ENCODE assay signal across 21 cellular contexts in genomic region chr22:21761994-21762680, GRCh38. TPM values are rescaled to one million over a fixed set of nuclear protein-coding genes. Genes with fewer than 3 reads are reported as not detected.
DNase-seq lines count a peak whose midpoint lies in the region; ATAC-seq and TF ChIP-seq lines count a peak whose summit lies in the region.
"Had no signal": no experiment of that assay in that cellular context is flagged by ENCODE, and none has a peak within 500 bp of the region (broad histone marks: within the 10 kb centered on the region; RNA-seq: fewer than 3 reads in every experiment).

No MANE protein-coding gene starts in this region.

- peaks cover 20% of the 10 kb centered on the region for H4K20me1 ChIP-seq in GM23338 (replicated peaks; ENCODE audit: insufficient read depth)

- H2AFZ ChIP-seq in GM23338: no peak overlapping the region
- H2AFZ ChIP-seq: GM23248 had no signal

- H3K4me3 Mint-ChIP-seq in GM23338 (no peak overlapping the region), endodermal cell (no peak overlapping the region)
- no peak overlapping the region for H3K4me3 Mint-ChIP-seq in activated naive CD8-positive, alpha-beta T cell
- H3K4me3 Mint-ChIP-seq in naive thymus-derived CD4-positive, alpha-beta T cell: no peak overlapping the region
- H3K4me3 Mint-ChIP-seq: CD4-positive, alpha-beta T cell; neural crest cell; type B pancreatic cell had no signal

- 95 to 98% methylated on average over 14 to 15 of the region's 15 CpGs for WGBS in endodermal cell (ENCODE audit: insufficient coverage in 1 of 2, insufficient read length in 1 of 2), 2 experiments

- H3F3A ChIP-seq in GM23338 (replicated peaks; ENCODE audit: low read depth): no peaks in the 10 kb centered on the region

- H3K9me3 ChIP-seq in AG04450 (ENCODE audit: control insufficient read depth, insufficient read depth, low read length): no peaks in the 10 kb centered on the region
- no peaks in the 10 kb centered on the region for H3K9me3 ChIP-seq in naive thymus-derived CD4-positive, alpha-beta T cell (ENCODE audit: control insufficient read depth in 2 of 3, low read length in 3 of 3)
- no peaks in the 10 kb centered on the region for H3K9me3 ChIP-seq in endodermal cell (ENCODE audit: control insufficient read depth, low read length)
- H3K9me3 ChIP-seq: prostate gland had no signal

- no peak for DNase-seq in AG04450 (ENCODE audit: low read depth, low spot score)
- no peak for DNase-seq in GM23338 (ENCODE audit: low spot score)
- no peak for DNase-seq in naive thymus-derived CD4-positive, alpha-beta T cell
- DNase-seq in NCI-H1694 treated with DMSO at 0.1 percent for 48 hours (lab: John Stamatoyannopoulos, UW): no peak
- DNase-seq in endodermal cell: no peak
- DNase-seq in HPDE6-E6E7 (ENCODE audit: extremely low spot score): no peak
- no peak for DNase-seq in GM10248 (ENCODE audit: extremely low spot score)
- DNase-seq: activated CD4-positive, CD25-positive, alpha-beta regulatory T cell treated with anti-CD3 and anti-CD28 coated beads, Interleukin-2, amount 50 U/mL, for 72 hours; activated CD8-positive, alpha-beta memory T cell treated with anti-CD3 and anti-CD28 coated beads for 24 hours; activated gamma-delta T cell treated with Interleukin-2 at 50 U/mL for 16 hours; CD4-positive, alpha-beta T cell; DMS53; GF-D8; glutamatergic neuron; GM23248; NCI-H524 had no signal

- CTCF ChIA-PET in AG04450 (lab: Charles Lee): interaction anchor here (0.7 to 0.8 kb wide), 2 partner anchors 20 to 175 kb away, joined by 3 read pairs; no protein-coding TSS in a partner anchor
- CTCF ChIA-PET in naive thymus-derived CD4-positive, alpha-beta T cell (lab: Charles Lee): interaction anchor here (1.4 kb wide), 1 partner anchor 24 kb away, joined by 3 read pairs; no protein-coding TSS in a partner anchor
- CTCF ChIA-PET in GM10248 (lab: Yijun Ruan, JAX): interaction anchor here (0.9 to 1.4 kb wide), 4 partner anchors 9 to 115 kb away, joined by 3 to 5 read pairs (median 4); no protein-coding TSS in a partner anchor

- H3K36me3 Mint-ChIP-seq in GM23338 (ENCODE audit: low read depth) (peaks cover 54% of the 10 kb centered on the region), endodermal cell (ENCODE audit: low read depth) (peaks cover 58% of the 10 kb centered on the region)
- peaks cover 7% of the 10 kb centered on the region for H3K36me3 Mint-ChIP-seq in activated naive CD8-positive, alpha-beta T cell
- H3K36me3 Mint-ChIP-seq in naive thymus-derived CD4-positive, alpha-beta T cell: peaks cover 9 to 54% (median 27%) of the 10 kb centered on the region in 5 donors

- H3K27ac ChIP-seq in AG04450 (ENCODE audit: low read depth, low read length) (peak overlapping the region; percentile 71), GM23338 (ENCODE audit: low read depth) (peak overlapping the region; percentile 6; the same call in 1 of the 2 replicates), endodermal cell (ENCODE audit: low read depth, low read length) (no peak overlapping the region)
- H3K27ac ChIP-seq in naive thymus-derived CD4-positive, alpha-beta T cell (ENCODE audit: low read depth, low read length): no peak overlapping the region
- H3K27ac ChIP-seq: GM23248, prostate gland, RWPE1 had no signal

- H3K4me3 ChIP-seq in AG04450 (ENCODE audit: low read depth, low read length): no peak overlapping the region
- no peak overlapping the region for H3K4me3 ChIP-seq in GM23338
- H3K4me3 ChIP-seq in naive thymus-derived CD4-positive, alpha-beta T cell (ENCODE audit: low read length): peak overlapping the region; percentile 28
- no peak overlapping the region for H3K4me3 ChIP-seq in endodermal cell (ENCODE audit: low read length)
- H3K4me3 ChIP-seq: GM23248, prostate gland had no signal

- H3K27me3 Mint-ChIP-seq in GM23338 (ENCODE audit: insufficient read depth, low read depth, poor library complexity): peaks cover 9% of the 10 kb centered on the region
- H3K27me3 Mint-ChIP-seq in activated naive CD8-positive, alpha-beta T cell: no peaks in the 10 kb centered on the region
- no peaks in the 10 kb centered on the region for H3K27me3 Mint-ChIP-seq in naive thymus-derived CD4-positive, alpha-beta T cell
- no peaks in the 10 kb centered on the region for H3K27me3 Mint-ChIP-seq in endodermal cell (ENCODE audit: insufficient read depth)
- H3K27me3 Mint-ChIP-seq: CD4-positive, alpha-beta T cell; type B pancreatic cell had no signal

- H3K9ac ChIP-seq in endodermal cell (ENCODE audit: extremely low read depth, low read length, poor library complexity, severe bottlenecking): no peak overlapping the region
- H3K9ac ChIP-seq: GM23248 had no signal

- intact Hi-C loops in naive thymus-derived CD4-positive, alpha-beta T cell (cut with micrococcal nuclease): loop anchor here (10.0 kb wide), 2 partner anchors 47 to 103 kb away; partner anchors contain the start of gene MAPK1 (in 1 of the 2)

- H3K9me3 Mint-ChIP-seq in GM23338 (no peaks in the 10 kb centered on the region), endodermal cell (no peaks in the 10 kb centered on the region)
- H3K9me3 Mint-ChIP-seq in activated naive CD8-positive, alpha-beta T cell (ENCODE audit: low read depth): no peaks in the 10 kb centered on the region
- H3K9me3 Mint-ChIP-seq in naive thymus-derived CD4-positive, alpha-beta T cell: no peaks in the 10 kb centered on the region
- H3K9me3 Mint-ChIP-seq: CD4-positive, alpha-beta T cell; neural crest cell; type B pancreatic cell had no signal

- H3K4me2 ChIP-seq in GM23338: no peak overlapping the region

- H3K9me2 ChIP-seq in GM23338 (ENCODE audit: insufficient read depth): no peaks in the 10 kb centered on the region

- POLR2A ChIA-PET in AG04450 (lab: Yijun Ruan, JAX) (interaction anchor here (1.7 kb wide), 1 partner anchor 26 kb away, joined by 10 read pairs; the partner anchor contains the start of gene YPEL1), GM10248 (lab: Yijun Ruan, JAX) (interaction anchor here (0.7 kb wide), 1 partner anchor 41 kb away, joined by 4 read pairs; no protein-coding TSS in a partner anchor)
- POLR2A ChIA-PET in naive thymus-derived CD4-positive, alpha-beta T cell (lab: Charles Lee): interaction anchor here (1.1 kb wide), 1 partner anchor 10 kb away, joined by 3 read pairs; no protein-coding TSS in a partner anchor

- no peak overlapping the region for H3K27ac Mint-ChIP-seq in GM23338
- H3K27ac Mint-ChIP-seq in activated naive CD8-positive, alpha-beta T cell: peak overlapping the region; percentile 30
- peak overlapping the region in 2 of 9 donors; percentile 34 to 50 for H3K27ac Mint-ChIP-seq in naive thymus-derived CD4-positive, alpha-beta T cell
- H3K27ac Mint-ChIP-seq in endodermal cell: no peak overlapping the region
- H3K27ac Mint-ChIP-seq: CD4-positive, alpha-beta T cell had no signal

- H3K79me2 ChIP-seq in GM23338 (replicated peaks; ENCODE audit: insufficient read depth): no peaks in the 10 kb centered on the region; the same call in 1 of the 2 replicates

- H3K36me3 ChIP-seq in GM23338 (ENCODE audit: insufficient read depth): peaks cover 25% of the 10 kb centered on the region
- peaks cover 0 to 78% (median 26%) of the 10 kb centered on the region in 3 experiments for H3K36me3 ChIP-seq in naive thymus-derived CD4-positive, alpha-beta T cell (ENCODE audit: control insufficient read depth in 2 of 3, insufficient read depth in 3 of 3, low read length in 3 of 3)
- peaks cover 89% of the 10 kb centered on the region for H3K36me3 ChIP-seq in endodermal cell (ENCODE audit: control insufficient read depth, insufficient read depth, low read length)

- H3K4me1 ChIP-seq in GM23338 (ENCODE audit: insufficient read depth): no peaks in the 10 kb centered on the region
- H3K4me1 ChIP-seq in naive thymus-derived CD4-positive, alpha-beta T cell (ENCODE audit: control insufficient read depth in 2 of 2, insufficient read depth in 2 of 2, low read length in 2 of 2): peaks cover 0 to 86% of the 10 kb centered on the region in 2 donors
- no peaks in the 10 kb centered on the region for H3K4me1 ChIP-seq in endodermal cell (ENCODE audit: control insufficient read depth, insufficient read depth, low read length)
- H3K4me1 ChIP-seq: prostate gland had no signal

- no peak for ATAC-seq in GM23338
- ATAC-seq in naive thymus-derived CD4-positive, alpha-beta T cell: no peak

- H3K4me1 Mint-ChIP-seq in GM23338 (no peaks in the 10 kb centered on the region), endodermal cell (no peaks in the 10 kb centered on the region)
- H3K4me1 Mint-ChIP-seq in activated naive CD8-positive, alpha-beta T cell (ENCODE audit: low read depth): peaks cover 40% of the 10 kb centered on the region
- H3K4me1 Mint-ChIP-seq in naive thymus-derived CD4-positive, alpha-beta T cell: peaks cover 0 to 46% (median 13%) of the 10 kb centered on the region in 7 donors
- H3K4me1 Mint-ChIP-seq: neural crest cell had no signal

- H3K27me3 ChIP-seq in AG04450 (ENCODE audit: control insufficient read depth, insufficient read depth, low read length) (no peaks in the 10 kb centered on the region), GM23338 (ENCODE audit: insufficient read depth) (no peaks in the 10 kb centered on the region), endodermal cell (ENCODE audit: control insufficient read depth, insufficient read depth, low read length, poor library complexity, severe bottlenecking) (no peaks in the 10 kb centered on the region)
- H3K27me3 ChIP-seq in naive thymus-derived CD4-positive, alpha-beta T cell (ENCODE audit: control insufficient read depth in 2 of 2, insufficient read depth in 2 of 2, low read length in 2 of 2): no peaks in the 10 kb centered on the region

- TF ChIP-seq CTCF in AG04450 (IDR thresholded peaks at IDR 0.05; ENCODE audit: low read depth, low read length): no peak
- TF ChIP-seq CTCF in GM23338 (conservative IDR thresholded peaks at IDR 0.05; ENCODE audit: low read depth in 2 of 2): no peak
- no peak for TF ChIP-seq CTCF in endodermal cell (conservative IDR thresholded peaks at IDR 0.05)
- TF ChIP-seq CTCF in GM10248 (IDR thresholded peaks at IDR 0.05; ENCODE audit: control extremely low read depth, extremely low read depth, low read depth, missing control alignments): no peak

TF ChIP-seq in GM23338, 12 proteins besides CTCF, POLR2A, EP300 and RAD21 (continues in another document):
- no peak for TF ChIP-seq NANOG (IDR thresholded peaks at IDR 0.05; ENCODE audit: borderline replicate concordance)
- TF ChIP-seq EZH2phosphoT487 (IDR thresholded peaks at IDR 0.05; ENCODE audit: unreplicated experiment): no peak

RNA-seq across cellular contexts. Expression of gene YPEL1, which starts 26.5 kb away (rescaled TPM):
- polyA plus RNA-seq in AG04450 (2011; rRNA removed) (5.5 and 6.1 TPM in 2 replicates), GM23338 (2016; fragmentation: Nextera tagmentation; extraction: Ambion mirVana) (4.4 and 4.9 TPM in 2 replicates)
- 4.2 and 5.0 TPM in 2 replicates for polyA minus RNA-seq in AG04450 (2011; rRNA and poly(A)+ RNA removed)
- total RNA-seq in GM23338 (2014; rRNA removed; shearing (Covaris generic)): 5.5 and 6.0 TPM in 2 replicates
- total RNA-seq in naive thymus-derived CD4-positive, alpha-beta T cell: 1 to 10 TPM; 2.5 to 9.5 (median 3.6) TPM
- polyA plus RNA-seq in naive thymus-derived CD4-positive, alpha-beta T cell: 1 to 10 TPM; 1.5 TPM
- 10 to 100 TPM; 13.4 to 23.4 TPM for total RNA-seq in endodermal cell
- polyA plus RNA-seq in endodermal cell (2013, experiment 1 of 2): 27.1 TPM
- polyA plus RNA-seq in endodermal cell (2013, experiment 2 of 2): 27.2 TPM

Comparison
In these comparisons a context has a peak if more than half of its experiments do, and no peak if none do; other contexts are left out.
1. H3K27ac ChIP-seq: peak in AG04450 (single experiment) and GM23338 (single experiment); none in naive thymus-derived CD4-positive, alpha-beta T cell (single experiment) and endodermal cell (single experiment).